Comparison of ENCODE assay signal across 8 cellular contexts in the genomic region with DNA sequence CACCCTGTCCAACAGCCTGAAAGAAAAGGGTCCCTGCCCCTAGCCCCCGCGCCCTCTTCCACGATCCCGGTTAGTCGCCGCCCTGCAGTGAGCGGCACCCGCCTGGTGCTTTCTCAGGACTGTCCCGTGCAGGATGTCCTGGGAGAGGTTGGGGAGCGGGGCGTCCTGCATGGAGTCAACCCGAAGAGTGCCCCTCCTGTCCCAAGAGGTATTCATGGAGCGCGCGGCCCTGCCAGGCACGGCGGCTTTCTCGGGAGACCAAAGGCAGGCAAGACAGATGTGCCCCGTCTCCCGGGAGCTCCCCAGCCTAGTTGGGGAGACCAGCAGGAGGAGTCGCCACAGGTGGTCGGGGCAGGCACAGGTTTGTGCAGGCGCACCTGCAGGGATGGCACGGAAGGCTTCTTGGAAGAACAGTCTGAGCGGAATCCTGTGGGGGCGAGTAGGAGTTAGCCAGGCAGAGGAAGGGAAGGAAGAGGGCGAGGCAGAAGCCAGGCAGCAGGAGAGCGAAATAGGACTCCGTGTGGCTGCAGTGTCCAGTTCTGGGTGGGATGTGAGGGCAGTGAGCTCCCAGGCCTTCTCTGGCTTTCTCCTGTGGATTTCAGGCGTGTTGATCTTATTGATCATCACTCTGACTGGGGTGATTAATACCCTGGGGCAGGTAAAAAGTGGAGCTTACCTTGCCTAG. TPM values are rescaled to one million over a fixed set of nuclear protein-coding genes. Genes with fewer than 3 reads are reported as not detected.
A peak's percentile ranks its signal among the peaks of the same experiment; 100 is the strongest.
DNase-seq lines count a peak whose midpoint lies in the region; ATAC-seq and TF ChIP-seq lines count a peak whose summit lies in the region.

No MANE protein-coding gene starts in this region.

- H3K27ac ChIP-seq in PC-9 (no peak overlapping the region), endodermal cell (ENCODE audit: low read depth, low read length) (peak overlapping the region; percentile 87)

- TF ChIP-seq CTCF in PC-9 (conservative IDR thresholded peaks at IDR 0.05) (no peak), endodermal cell (conservative IDR thresholded peaks at IDR 0.05) (no peak), nephron progenitor cell (IDR thresholded peaks at IDR 0.05) (no peak)

- H3K27me3 Mint-ChIP-seq in endodermal cell (ENCODE audit: insufficient read depth) (peaks cover 3% of the 10 kb centered on the region), nephron progenitor cell (ENCODE audit: low read depth, poor library complexity) (peaks cover 4% of the 10 kb centered on the region)

- BruUV-seq in PC-9 (replicated peaks; lab: Mats Ljungman, UMichigan): no TSS peak

- CTCF ChIA-PET in PC-9 (lab: Charles Lee): no interaction called here

- no peaks in the 10 kb centered on the region for H3K9me3 ChIP-seq in PC-9 (ENCODE audit: insufficient read depth, low read depth)
- peaks cover 7% of the 10 kb centered on the region for H3K9me3 ChIP-seq in endodermal cell (ENCODE audit: control insufficient read depth, low read length)

- DNase-seq in EH (ENCODE audit: low read depth): peak; percentile 25
- DNase-seq in PC-9: no peak
- DNase-seq in endodermal cell: no peak
- no peak for DNase-seq in nephron progenitor cell
- no peak for DNase-seq in SK-N-DZ (ENCODE audit: low spot score)

- intact Hi-C loops in PC-9 (cut with micrococcal nuclease; ENCODE audit: unreplicated experiment): loop anchor here (5.0 kb wide), 1 partner anchor 71 kb away; no protein-coding TSS in a partner anchor

- peaks cover 9% of the 10 kb centered on the region; the same call in 1 of the 2 replicates for H3F3A ChIP-seq in PC-9 (ENCODE audit: insufficient read depth, low read depth)

- no peaks in the 10 kb centered on the region for H3K9me2 ChIP-seq in PC-9 (ENCODE audit: insufficient read depth)

- peak overlapping the region; percentile 88 for H3K4me2 ChIP-seq in PC-9

- peak overlapping the region; percentile 87 for H3K27ac Mint-ChIP-seq in endodermal cell
- H3K27ac Mint-ChIP-seq in nephron progenitor cell: peak overlapping the region; percentile 70

- H3K4me3 ChIP-seq in PC-9 (peak overlapping the region; percentile 61), endodermal cell (ENCODE audit: low read length) (peak overlapping the region; percentile 89)

- H3K4me1 ChIP-seq in PC-9 (replicated peaks; ENCODE audit: insufficient read depth): peaks cover 24% of the 10 kb centered on the region
- no peaks in the 10 kb centered on the region for H3K4me1 ChIP-seq in endodermal cell (ENCODE audit: control insufficient read depth, insufficient read depth, low read length)

- H3K9ac ChIP-seq in endodermal cell (ENCODE audit: extremely low read depth, low read length, poor library complexity, severe bottlenecking): peak overlapping the region; percentile 93

- H3K36me3 Mint-ChIP-seq in endodermal cell (ENCODE audit: low read depth) (peaks cover 27% of the 10 kb centered on the region), nephron progenitor cell (ENCODE audit: low read depth) (peaks cover 18% of the 10 kb centered on the region)

- H3K9me3 Mint-ChIP-seq in endodermal cell: peaks cover 22% of the 10 kb centered on the region
- peaks cover 25% of the 10 kb centered on the region for H3K9me3 Mint-ChIP-seq in nephron progenitor cell

- peaks cover 38% of the 10 kb centered on the region for H3K79me2 ChIP-seq in PC-9 (ENCODE audit: low read depth)

- H3K4me1 Mint-ChIP-seq in endodermal cell (peaks cover 8% of the 10 kb centered on the region), nephron progenitor cell (peaks cover 27% of the 10 kb centered on the region)

- 2 to 5% methylated on average over 16 to 30 of the region's 30 CpGs for WGBS in endodermal cell (ENCODE audit: insufficient coverage in 1 of 2, insufficient read length in 1 of 2), 2 experiments

- ATAC-seq in GM19452 (IDR thresholded peaks at IDR 0.05; ENCODE audit: unreplicated experiment): no peak
- ATAC-seq in GM21723 (IDR thresholded peaks at IDR 0.05; ENCODE audit: unreplicated experiment): no peak
- no peak for ATAC-seq in GM19397 (IDR thresholded peaks at IDR 0.05; ENCODE audit: unreplicated experiment)

- H3K36me3 ChIP-seq in PC-9 (ENCODE audit: low read depth) (peaks cover 3% of the 10 kb centered on the region; the same call in 1 of the 2 replicates), endodermal cell (ENCODE audit: control insufficient read depth, insufficient read depth, low read length) (peaks cover 32% of the 10 kb centered on the region)

- H2AFZ ChIP-seq in PC-9: peak overlapping the region; percentile 81; the same call in 1 of the 2 replicates

- POLR2A ChIA-PET in PC-9 (lab: Charles Lee; ENCODE audit: unreplicated experiment): interaction anchor here (0.7 kb wide), 1 partner anchor 548 kb away, joined by 7 read pairs; no protein-coding TSS in a partner anchor

- peaks cover 10% of the 10 kb centered on the region for H4K20me1 ChIP-seq in PC-9 (ENCODE audit: insufficient read depth)

- peak overlapping the region; percentile 80 for H3K4me3 Mint-ChIP-seq in endodermal cell
- peak overlapping the region; percentile 91 for H3K4me3 Mint-ChIP-seq in nephron progenitor cell

- H3K27me3 ChIP-seq in PC-9 (ENCODE audit: insufficient read depth, low read depth) (no peaks in the 10 kb centered on the region), endodermal cell (ENCODE audit: control insufficient read depth, insufficient read depth, low read length, poor library complexity, severe bottlenecking) (no peaks in the 10 kb centered on the region)

RNA-seq across cellular contexts. Expression of gene SIVA1, which starts 0.7 kb away (rescaled TPM):
- total RNA-seq in PC-9 (2021) (85.8 and 116 TPM in 2 replicates), endodermal cell (10 to 100 TPM; 82.5 to 87.3 TPM)
- 89.7 TPM for polyA plus RNA-seq in endodermal cell (2013, experiment 1 of 2)
- 92.2 TPM for polyA plus RNA-seq in endodermal cell (2013, experiment 2 of 2)
- polyA plus RNA-seq in SK-N-DZ (2014; cell fraction: cytosol; rRNA removed): 289 and 437 TPM in 2 replicates
- 345 and 429 TPM in 2 replicates for polyA plus RNA-seq in SK-N-DZ (2014; cell fraction: nucleus; rRNA removed)

RNA-seq across cellular contexts. Expression of gene ADSS1, which starts 29.6 kb away (rescaled TPM):
- total RNA-seq in PC-9 (2021) (5.8 and 11.5 TPM in 2 replicates), endodermal cell (10 to 100 TPM; 15.8 to 31.0 TPM)
- polyA plus RNA-seq in endodermal cell (2013, experiment 1 of 2): 16.1 TPM
- polyA plus RNA-seq in endodermal cell (2013, experiment 2 of 2): 14.1 TPM
- 0.26 and 0.58 TPM in 2 replicates for polyA plus RNA-seq in SK-N-DZ (2014; cell fraction: cytosol; rRNA removed)
- 1.4 and 2.1 TPM in 2 replicates for polyA plus RNA-seq in SK-N-DZ (2014; cell fraction: nucleus; rRNA removed)

RNA-seq across cellular contexts. Expression of gene AKT1, which starts 41.9 kb away (rescaled TPM):
- total RNA-seq in PC-9 (2021): 107 and 144 TPM in 2 replicates
- 100 to 1,000 TPM; 133 to 152 TPM for total RNA-seq in endodermal cell
- 103 TPM for polyA plus RNA-seq in endodermal cell (2013, experiment 1 of 2)
- 95.5 TPM for polyA plus RNA-seq in endodermal cell (2013, experiment 2 of 2)
- polyA plus RNA-seq in SK-N-DZ (2014; cell fraction: cytosol; rRNA removed): 70.4 and 70.8 TPM in 2 replicates
- 137 and 171 TPM in 2 replicates for polyA plus RNA-seq in SK-N-DZ (2014; cell fraction: nucleus; rRNA removed)

RNA-seq across cellular contexts. Expression of gene ZBTB42, which starts 47.2 kb away (rescaled TPM):
- total RNA-seq in PC-9 (2021) (4.2 and 6.1 TPM in 2 replicates), endodermal cell (1 to 10 TPM; 7.7 to 8.4 TPM)
- 2.4 TPM for polyA plus RNA-seq in endodermal cell (2013, experiment 1 of 2)
- 2.6 TPM for polyA plus RNA-seq in endodermal cell (2013, experiment 2 of 2)
- polyA plus RNA-seq in SK-N-DZ (2014; cell fraction: cytosol; rRNA removed): 0.92 and 1.4 TPM in 2 replicates
- polyA plus RNA-seq in SK-N-DZ (2014; cell fraction: nucleus; rRNA removed): 0.95 and 1.6 TPM in 2 replicates
